In genomic region chr21:17611414-17612022, GRCh38 we compare ENCODE assay signal across 8 cellular contexts. TPM values are rescaled to one million over a fixed set of nuclear protein-coding genes. Genes with fewer than 3 reads are reported as not detected.
DNase-seq lines count a peak whose midpoint lies in the region; ATAC-seq, FAIRE-seq and TF ChIP-seq lines count a peak whose summit lies in the region.

No MANE protein-coding gene starts in this region.

- no peak for FAIRE-seq in HTR-8/SVneo (lab: Jason Lieb, UNC)
- no peak for FAIRE-seq in RCC 7860 (lab: Jason Lieb, UNC)

- intact Hi-C loops in activated T-helper 2 cell treated with anti-CD3 and anti-CD28 coated beads, Interferon-gamma antibody, Interleukin-2, Interleukin-4, amounts not matched to agents 10 μg/mL and 5 μg/mL and 100 μg/mL, durations not matched to agents 14 hours and 24 hours and 36 hours (cut with micrococcal nuclease) = loop anchor here (1.0 to 5.0 kb wide), 6 partner anchors 17 to 1879 kb away; partner anchors contain the start of genes C21orf91 and CXADR

- H3K27me3 Mint-ChIP-seq in activated T-helper 2 cell treated with anti-CD3 and anti-CD28 coated beads, Interferon-gamma antibody, Interleukin-2, Interleukin-4, amounts not matched to agents 10 μg/mL and 5 μg/mL and 100 μg/mL, durations not matched to agents 14 hours and 24 hours and 36 hours (ENCODE audit: low read depth) = no peaks in the 10 kb centered on the region
- peaks cover 5% of the 10 kb centered on the region for H3K27me3 Mint-ChIP-seq in nephron progenitor cell (ENCODE audit: low read depth, poor library complexity)

- peak overlapping the region; percentile 92 for H3K4me3 Mint-ChIP-seq in activated T-helper 2 cell treated with anti-CD3 and anti-CD28 coated beads, Interferon-gamma antibody, Interleukin-2, Interleukin-4, amounts not matched to agents 10 μg/mL and 5 μg/mL and 100 μg/mL, durations not matched to agents 14 hours and 24 hours and 36 hours (ENCODE audit: low read depth)
- peak overlapping the region; percentile 89 for H3K4me3 Mint-ChIP-seq in nephron progenitor cell

- TF ChIP-seq CTCF in nephron progenitor cell (IDR thresholded peaks at IDR 0.05) = no peak

- DNase-seq in DMS114 treated with DMSO at 0.1 percent for 48 hours (lab: John Stamatoyannopoulos, UW; ENCODE audit: unreplicated experiment) (peak; percentile 38), HTR-8/SVneo (ENCODE audit: insufficient read length, low spot score) (peak; percentile 78), RCC 7860 (ENCODE audit: low spot score) (peak; percentile 65), fibroblast of the conjunctiva (ENCODE audit: low read depth) (peak; percentile 80), nephron progenitor cell (peak; percentile 70)
- DNase-seq in activated T-helper 2 cell treated with anti-CD3 and anti-CD28 coated beads, Interferon-gamma antibody, Interleukin-2, Interleukin-4, amounts not matched to agents 10 μg/mL and 5 μg/mL and 100 μg/mL, durations not matched to agents 14 hours and 24 hours and 36 hours (ENCODE audit: low spot score) = peak; percentile 76
- peak; percentile 83 for DNase-seq in stimulated activated naive CD8-positive, alpha-beta T cell treated with anti-CD3 and anti-CD28 coated beads, Interleukin-15, Interleukin-2, amounts not matched to agents 100 U/mL and 50 U/mL, for 24 hours

- ATAC-seq in GM21390 (IDR thresholded peaks at IDR 0.05; ENCODE audit: unreplicated experiment) = peak; percentile 59
- ATAC-seq in stimulated activated naive CD8-positive, alpha-beta T cell treated with anti-CD3 and anti-CD28 coated beads, Interleukin-15, Interleukin-2, amounts not matched to agents 100 U/mL and 50 U/mL, for 24 hours = peak; percentile 72

- H3K4me1 Mint-ChIP-seq in activated T-helper 2 cell treated with anti-CD3 and anti-CD28 coated beads, Interferon-gamma antibody, Interleukin-2, Interleukin-4, amounts not matched to agents 10 μg/mL and 5 μg/mL and 100 μg/mL, durations not matched to agents 14 hours and 24 hours and 36 hours (ENCODE audit: low read depth) = peaks cover 53% of the 10 kb centered on the region
- H3K4me1 Mint-ChIP-seq in nephron progenitor cell = peaks cover 25% of the 10 kb centered on the region

- peaks cover 48% of the 10 kb centered on the region for H3K36me3 Mint-ChIP-seq in activated T-helper 2 cell treated with anti-CD3 and anti-CD28 coated beads, Interferon-gamma antibody, Interleukin-2, Interleukin-4, amounts not matched to agents 10 μg/mL and 5 μg/mL and 100 μg/mL, durations not matched to agents 14 hours and 24 hours and 36 hours (ENCODE audit: low read depth)
- H3K36me3 Mint-ChIP-seq in nephron progenitor cell (ENCODE audit: low read depth) = peaks cover 36% of the 10 kb centered on the region

- no peaks in the 10 kb centered on the region for H3K9me3 Mint-ChIP-seq in activated T-helper 2 cell treated with anti-CD3 and anti-CD28 coated beads, Interferon-gamma antibody, Interleukin-2, Interleukin-4, amounts not matched to agents 10 μg/mL and 5 μg/mL and 100 μg/mL, durations not matched to agents 14 hours and 24 hours and 36 hours
- no peaks in the 10 kb centered on the region for H3K9me3 Mint-ChIP-seq in nephron progenitor cell

- peak overlapping the region; percentile 96 for H3K27ac Mint-ChIP-seq in activated T-helper 2 cell treated with anti-CD3 and anti-CD28 coated beads, Interferon-gamma antibody, Interleukin-2, Interleukin-4, amounts not matched to agents 10 μg/mL and 5 μg/mL and 100 μg/mL, durations not matched to agents 14 hours and 24 hours and 36 hours
- peak overlapping the region; percentile 98 for H3K27ac Mint-ChIP-seq in nephron progenitor cell

RNA-seq across cellular contexts. Expression of gene BTG3, which starts 1.2 kb away (rescaled TPM):
- total RNA-seq in activated T-helper 2 cell treated with anti-CD3 and anti-CD28 coated beads, Interferon-gamma antibody, Interleukin-2, Interleukin-4, amounts not matched to agents 10 μg/mL and 5 μg/mL and 100 μg/mL, durations not matched to agents 14 hours and 24 hours and 36 hours = 58.3 and 58.9 TPM in 2 replicates

Comparison
In these comparisons a context has a peak if more than half of its experiments do, and no peak if none do; other contexts are left out.
1. Peak in every context shown above with its lines: DNase-seq and ATAC-seq.